8 cellular contexts compared by ENCODE assay signal in genomic region chr3:149487598-149488197, GRCh38. TPM values are rescaled to one million over a fixed set of nuclear protein-coding genes. Genes with fewer than 3 reads are reported as not detected.
DNase-seq lines count a peak whose midpoint lies in the region; ATAC-seq lines count a peak whose summit lies in the region.

No MANE protein-coding gene starts in this region.

- no peak overlapping the region for H3K4me3 Mint-ChIP-seq in activated CD8-positive, alpha-beta T cell treated with anti-CD3 and anti-CD28 coated beads, Interleukin-2, amount 10 ng/mL, durations not matched to agents 7 days and 5 days
- H3K4me3 Mint-ChIP-seq in naive thymus-derived CD4-positive, alpha-beta T cell, result no peak overlapping the region

- no peaks in the 10 kb centered on the region for H3K9me3 ChIP-seq in naive thymus-derived CD4-positive, alpha-beta T cell (ENCODE audit: control insufficient read depth in 2 of 3, low read length in 3 of 3)

- CTCF ChIA-PET in activated CD8-positive, alpha-beta T cell treated with anti-CD3 and anti-CD28 coated beads, Interleukin-2, amount 10 ng/mL, durations not matched to agents 7 days and 5 days (lab: Charles Lee), result interaction anchor here (1.2 kb wide), 1 partner anchor 25 kb away, joined by 3 read pairs; no protein-coding TSS in a partner anchor
- CTCF ChIA-PET in naive thymus-derived CD4-positive, alpha-beta T cell (lab: Charles Lee), result no interaction called here

- no peaks in the 10 kb centered on the region for H3K9me3 Mint-ChIP-seq in activated CD8-positive, alpha-beta T cell treated with anti-CD3 and anti-CD28 coated beads, Interleukin-2, amount 10 ng/mL, durations not matched to agents 7 days and 5 days (ENCODE audit: insufficient read depth)
- H3K9me3 Mint-ChIP-seq in naive thymus-derived CD4-positive, alpha-beta T cell, result peaks cover 0 to 9% (median 0%) of the 10 kb centered on the region in 11 donors

- no peak overlapping the region for H3K4me3 ChIP-seq in naive thymus-derived CD4-positive, alpha-beta T cell (ENCODE audit: low read length)

- no peaks in the 10 kb centered on the region for H3K4me1 ChIP-seq in naive thymus-derived CD4-positive, alpha-beta T cell (ENCODE audit: control insufficient read depth in 2 of 2, insufficient read depth in 2 of 2, low read length in 2 of 2)

- peaks cover 8% of the 10 kb centered on the region for H3K27me3 Mint-ChIP-seq in activated CD8-positive, alpha-beta T cell treated with anti-CD3 and anti-CD28 coated beads, Interleukin-2, amount 10 ng/mL, durations not matched to agents 7 days and 5 days (ENCODE audit: low read depth)
- H3K27me3 Mint-ChIP-seq in naive thymus-derived CD4-positive, alpha-beta T cell, result peaks cover 5 to 21% (median 10%) of the 10 kb centered on the region in 5 donors

- H3K27ac Mint-ChIP-seq in activated CD8-positive, alpha-beta T cell treated with anti-CD3 and anti-CD28 coated beads, Interleukin-2, amount 10 ng/mL, durations not matched to agents 7 days and 5 days, result no peak overlapping the region
- no peak overlapping the region for H3K27ac Mint-ChIP-seq in naive thymus-derived CD4-positive, alpha-beta T cell

- H3K36me3 ChIP-seq in naive thymus-derived CD4-positive, alpha-beta T cell (ENCODE audit: control insufficient read depth in 2 of 3, insufficient read depth in 3 of 3, low read length in 3 of 3), result no peaks in the 10 kb centered on the region

- ATAC-seq in GM19025 (IDR thresholded peaks at IDR 0.05; ENCODE audit: low read depth, unreplicated experiment), result peak; percentile 67
- peak; percentile 54 for ATAC-seq in HG03457 (IDR thresholded peaks at IDR 0.05; ENCODE audit: unreplicated experiment)
- no peak for ATAC-seq in activated CD8-positive, alpha-beta T cell treated with anti-CD3 and anti-CD28 coated beads, Interleukin-2, amount 10 ng/mL, durations not matched to agents 7 days and 5 days
- peak; percentile 42 for ATAC-seq in naive thymus-derived CD4-positive, alpha-beta T cell

- H3K27me3 ChIP-seq in naive thymus-derived CD4-positive, alpha-beta T cell (ENCODE audit: control insufficient read depth in 2 of 2, insufficient read depth in 2 of 2, low read length in 2 of 2), result no peaks in the 10 kb centered on the region

- H3K27ac ChIP-seq in naive thymus-derived CD4-positive, alpha-beta T cell (ENCODE audit: low read depth, low read length), result no peak overlapping the region
- H3K27ac ChIP-seq in substantia nigra (ENCODE audit: low read depth, low read length, poor library complexity, severe bottlenecking), result no peak overlapping the region

- intact Hi-C loops in naive thymus-derived CD4-positive, alpha-beta T cell (cut with micrococcal nuclease), result loop anchor here in 1 of 2 donors (5.0 to 10.0 kb wide), 2 partner anchors 133 to 360 kb away; partner anchors contain the start of gene HPS3
- intact Hi-C loops in cardiac septum (cut with DNase I), result loop anchor here (10.0 kb wide), 1 partner anchor 213 kb away; no protein-coding TSS in a partner anchor

- POLR2A ChIA-PET in activated CD8-positive, alpha-beta T cell treated with anti-CD3 and anti-CD28 coated beads, Interleukin-2, amount 10 ng/mL, durations not matched to agents 7 days and 5 days (lab: Charles Lee), result no interaction called here
- POLR2A ChIA-PET in naive thymus-derived CD4-positive, alpha-beta T cell (lab: Charles Lee), result no interaction called here

- H3K4me1 Mint-ChIP-seq in activated CD8-positive, alpha-beta T cell treated with anti-CD3 and anti-CD28 coated beads, Interleukin-2, amount 10 ng/mL, durations not matched to agents 7 days and 5 days (ENCODE audit: low read depth), result no peaks in the 10 kb centered on the region
- peaks cover 0 to 2% (median 0%) of the 10 kb centered on the region in 7 donors for H3K4me1 Mint-ChIP-seq in naive thymus-derived CD4-positive, alpha-beta T cell

- H3K36me3 Mint-ChIP-seq in activated CD8-positive, alpha-beta T cell treated with anti-CD3 and anti-CD28 coated beads, Interleukin-2, amount 10 ng/mL, durations not matched to agents 7 days and 5 days (ENCODE audit: low read depth), result no peaks in the 10 kb centered on the region
- no peaks in the 10 kb centered on the region for H3K36me3 Mint-ChIP-seq in naive thymus-derived CD4-positive, alpha-beta T cell

- peak; percentile 39 for DNase-seq in COLO829 (ENCODE audit: low spot score)
- DNase-seq in activated CD8-positive, alpha-beta T cell treated with anti-CD3 and anti-CD28 coated beads, Interleukin-2, amount 10 ng/mL, durations not matched to agents 7 days and 5 days, result peak; percentile 43
- DNase-seq in naive thymus-derived CD4-positive, alpha-beta T cell, result peak in 1 of 9 donors; percentile 37
- no peak for DNase-seq in midbrain (lab: John Stamatoyannopoulos, UW)
- no peak for DNase-seq in substantia nigra (lab: John Stamatoyannopoulos, UW)
- DNase-seq in cardiac septum (ENCODE audit: low spot score), result no peak

RNA-seq across cellular contexts. Expression of gene TM4SF4, which starts 13.2 kb away (rescaled TPM):
- total RNA-seq in activated CD8-positive, alpha-beta T cell treated with anti-CD3 and anti-CD28 coated beads, Interleukin-2, amount 10 ng/mL, durations not matched to agents 7 days and 5 days, result not detected
- not detected for total RNA-seq in naive thymus-derived CD4-positive, alpha-beta T cell
- polyA plus RNA-seq in naive thymus-derived CD4-positive, alpha-beta T cell, result not detected
- total RNA-seq in cardiac septum, result not detected

Comparison
In these comparisons a context has a peak if more than half of its experiments do, and no peak if none do; other contexts are left out.
1. DNase-seq: peak in COLO829 (single experiment) and activated CD8-positive, alpha-beta T cell treated with anti-CD3 and anti-CD28 coated beads, Interleukin-2, amount 10 ng/mL, durations not matched to agents 7 days and 5 days (single experiment); none in midbrain (single experiment), substantia nigra (0 of 49) and cardiac septum (single experiment).